30 cellular contexts compared by ENCODE assay signal in genomic region chr16:13305019-13305755, GRCh38.
A peak's percentile ranks its signal among the peaks of the same experiment; 100 is the strongest.
DNase-seq lines count a peak whose midpoint lies in the region; ATAC-seq, FAIRE-seq and TF ChIP-seq lines count a peak whose summit lies in the region.
"Had no signal": no experiment of that assay in that cellular context is flagged by ENCODE, and none has a peak within 500 bp of the region (broad histone marks: within the 10 kb centered on the region; RNA-seq: fewer than 3 reads in every experiment).

No MANE protein-coding gene starts in this region.

- no peak for TF ChIP-seq CTCF in fibroblast of mammary gland (conservative IDR thresholded peaks at IDR 0.05; ENCODE audit: control insufficient read depth, insufficient read depth, low read depth, low read length)

- peaks cover 3% of the 10 kb centered on the region for H3K9me3 Mint-ChIP-seq in activated CD8-positive, alpha-beta T cell treated with anti-CD3 and anti-CD28 coated beads, Interleukin-2, amount 10 ng/mL, durations not matched to agents 7 days and 5 days (ENCODE audit: insufficient read depth)
- H3K9me3 Mint-ChIP-seq: activated CD8-positive, alpha-beta T cell treated with anti-CD3 and anti-CD28 coated beads for 36 hours had no signal

- TF ChIP-seq POLR2A in GM12892 (IDR thresholded peaks at IDR 0.05; ENCODE audit: low read depth, low read length) = no peak

- H3K4me3 Mint-ChIP-seq in activated CD8-positive, alpha-beta T cell treated with anti-CD3 and anti-CD28 coated beads, Interleukin-2, amount 10 ng/mL, durations not matched to agents 7 days and 5 days = no peak overlapping the region
- H3K4me3 Mint-ChIP-seq: activated CD8-positive, alpha-beta T cell treated with anti-CD3 and anti-CD28 coated beads for 36 hours; activated naive CD4-positive, alpha-beta T cell treated with anti-CD3 and anti-CD28 coated beads, Interleukin-2, amount 10 ng/mL, durations not matched to agents 7 days and 5 days; activated T-helper 17 cell treated with anti-CD3 and anti-CD28 coated beads, Interleukin-2, amount 50 U/mL, for 72 hours; immature natural killer cell; memory B cell had no signal

- H3K27me3 Mint-ChIP-seq in activated CD8-positive, alpha-beta T cell treated with anti-CD3 and anti-CD28 coated beads, Interleukin-2, amount 10 ng/mL, durations not matched to agents 7 days and 5 days (ENCODE audit: low read depth) = no peaks in the 10 kb centered on the region
- H3K27me3 Mint-ChIP-seq: activated CD8-positive, alpha-beta T cell treated with anti-CD3 and anti-CD28 coated beads for 36 hours; activated naive CD4-positive, alpha-beta T cell treated with anti-CD3 and anti-CD28 coated beads, Interleukin-2, amount 10 ng/mL, durations not matched to agents 7 days and 5 days had no signal

- FAIRE-seq in GM12892 (lab: Jason Lieb, UNC) = peak; percentile 24
- FAIRE-seq: K562 had no signal

- CTCF ChIA-PET in activated CD8-positive, alpha-beta T cell treated with anti-CD3 and anti-CD28 coated beads, Interleukin-2, amount 10 ng/mL, durations not matched to agents 7 days and 5 days (lab: Charles Lee) = no interaction called here

- no peak for DNase-seq in GM12892 (ENCODE audit: insufficient read length)
- peak; percentile 22 for DNase-seq in M059J (ENCODE audit: low read depth)
- DNase-seq in fibroblast of mammary gland (ENCODE audit: low read depth) = peak; percentile 5
- DNase-seq in renal cortical epithelial cell (ENCODE audit: low read depth) = peak; percentile 57
- no peak for DNase-seq in mucosa of gallbladder (ENCODE audit: low spot score)
- no peak for DNase-seq in activated CD8-positive, alpha-beta T cell treated with anti-CD3 and anti-CD28 coated beads, Interleukin-2, amount 10 ng/mL, durations not matched to agents 7 days and 5 days
- DNase-seq: activated CD8-positive, alpha-beta T cell treated with anti-CD3 and anti-CD28 coated beads for 36 hours; activated naive CD4-positive, alpha-beta T cell treated with anti-CD3 and anti-CD28 coated beads, Interleukin-2, amount 10 ng/mL, durations not matched to agents 7 days and 5 days; brain microvascular endothelial cell; effector CD4-positive, alpha-beta T cell; EL; GM23248; hypothalamus; immature natural killer cell; NCI-H1417; NCI-H2029; NCI-H2227 treated with DMSO at 0.1 percent for 48 hours; NCI-H526 treated with DMSO at 0.1 percent for 48 hours; Peyer's patch; posterior cingulate gyrus; right cardiac atrium; spleen; stimulated activated CD4-positive, alpha-beta T cell treated with anti-CD3 and anti-CD28 coated beads, Interleukin-2, amount 100 ng/mL, for 48 hours; stomach; uterus had no signal

- no peak for ATAC-seq in activated CD4-positive, CD25-positive, alpha-beta regulatory T cell treated with anti-CD3 and anti-CD28 coated beads, Interleukin-2, amount 50 U/mL, for 24 hours
- ATAC-seq in activated CD8-positive, alpha-beta T cell treated with anti-CD3 and anti-CD28 coated beads, Interleukin-2, amount 10 ng/mL, durations not matched to agents 7 days and 5 days = no peak
- ATAC-seq: activated CD8-positive, alpha-beta T cell treated with anti-CD3 and anti-CD28 coated beads for 36 hours; activated T-helper 17 cell treated with anti-CD3 and anti-CD28 coated beads, Interleukin-2, amount 50 U/mL, for 72 hours; K562; right cardiac atrium had no signal

- no peak overlapping the region for H3K4me3 ChIP-seq in fibroblast of mammary gland (ENCODE audit: control insufficient read depth, low read depth, low read length)
- H3K4me3 ChIP-seq: BLaER1 treated with 17β-estradiol and CSF1 and Interleukin-3, amounts not matched to agents 10 nM and 100 nM; GM23248; K562; Peyer's patch; spleen; stomach; uterus had no signal

- no peak overlapping the region for H3K27ac Mint-ChIP-seq in activated CD8-positive, alpha-beta T cell treated with anti-CD3 and anti-CD28 coated beads, Interleukin-2, amount 10 ng/mL, durations not matched to agents 7 days and 5 days
- H3K27ac Mint-ChIP-seq: activated CD8-positive, alpha-beta T cell treated with anti-CD3 and anti-CD28 coated beads for 36 hours; activated naive CD4-positive, alpha-beta T cell treated with anti-CD3 and anti-CD28 coated beads, Interleukin-2, amount 10 ng/mL, durations not matched to agents 7 days and 5 days; activated T-helper 17 cell treated with anti-CD3 and anti-CD28 coated beads, Interleukin-2, amount 50 U/mL, for 72 hours; immature natural killer cell; memory B cell had no signal

- POLR2A ChIA-PET in activated CD8-positive, alpha-beta T cell treated with anti-CD3 and anti-CD28 coated beads, Interleukin-2, amount 10 ng/mL, durations not matched to agents 7 days and 5 days (lab: Charles Lee) = no interaction called here

- H3K36me3 Mint-ChIP-seq in activated CD8-positive, alpha-beta T cell treated with anti-CD3 and anti-CD28 coated beads, Interleukin-2, amount 10 ng/mL, durations not matched to agents 7 days and 5 days (ENCODE audit: low read depth) = no peaks in the 10 kb centered on the region
- H3K36me3 Mint-ChIP-seq: activated naive CD4-positive, alpha-beta T cell treated with anti-CD3 and anti-CD28 coated beads, Interleukin-2, amount 10 ng/mL, durations not matched to agents 7 days and 5 days; immature natural killer cell had no signal

- no peaks in the 10 kb centered on the region for H3K4me1 Mint-ChIP-seq in activated CD8-positive, alpha-beta T cell treated with anti-CD3 and anti-CD28 coated beads, Interleukin-2, amount 10 ng/mL, durations not matched to agents 7 days and 5 days (ENCODE audit: low read depth)
- H3K4me1 Mint-ChIP-seq: activated naive CD4-positive, alpha-beta T cell treated with anti-CD3 and anti-CD28 coated beads, Interleukin-2, amount 10 ng/mL, durations not matched to agents 7 days and 5 days; memory B cell had no signal

Comparison
In these comparisons a context has a peak if more than half of its experiments do, and no peak if none do; other contexts are left out.
1. DNase-seq: peak in M059J (single experiment), fibroblast of mammary gland (single experiment) and renal cortical epithelial cell (single experiment); none in GM12892 (single experiment), mucosa of gallbladder (single experiment) and activated CD8-positive, alpha-beta T cell treated with anti-CD3 and anti-CD28 coated beads, Interleukin-2, amount 10 ng/mL, durations not matched to agents 7 days and 5 days (single experiment).